8 cellular contexts compared by ENCODE assay signal in the genomic region with DNA sequence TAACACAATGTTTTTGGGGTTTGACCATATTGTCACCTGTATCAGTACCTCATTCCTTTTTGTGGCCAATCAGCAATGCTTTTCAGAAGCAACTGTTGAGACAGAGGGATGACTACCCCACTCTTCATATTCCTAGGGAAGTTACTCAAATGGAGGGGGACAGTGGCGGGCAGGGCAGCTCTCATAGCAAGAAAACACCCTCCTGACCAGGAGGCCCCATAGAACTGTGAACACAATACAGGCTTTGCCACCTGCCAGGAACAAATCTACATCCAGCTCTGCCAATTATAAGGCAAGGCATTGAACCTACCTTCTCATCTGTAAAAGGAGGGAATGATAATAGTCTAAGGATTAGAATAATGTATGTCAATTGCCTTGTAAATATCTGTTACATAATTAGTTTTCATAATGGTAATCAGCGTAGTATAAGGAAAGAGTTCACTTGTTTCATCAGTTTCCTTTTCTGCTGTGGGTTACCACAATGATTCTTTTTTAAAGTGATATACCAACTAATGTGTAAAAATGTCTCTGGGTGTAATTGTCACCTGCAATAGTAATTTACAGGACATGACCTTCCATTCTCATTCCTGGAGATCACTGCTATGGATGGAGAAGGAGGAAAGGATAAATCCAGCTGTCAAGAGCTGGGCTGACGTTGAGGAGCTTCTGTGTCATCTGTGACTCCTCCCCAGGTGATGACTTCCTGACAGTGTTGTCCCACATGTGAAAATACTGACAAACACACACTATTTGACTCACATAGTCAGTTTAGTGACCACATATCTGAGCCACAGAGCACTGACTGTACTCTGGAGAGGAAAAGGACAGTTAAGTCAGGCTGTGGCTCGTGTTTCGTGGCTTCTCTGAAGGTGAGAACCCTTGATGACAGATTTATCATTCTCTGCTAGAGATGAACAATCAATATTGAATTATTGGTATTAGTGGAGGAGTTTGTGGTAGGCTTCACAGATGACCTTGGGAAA. TPM values are rescaled to one million over a fixed set of nuclear protein-coding genes. Genes with fewer than 3 reads are reported as not detected.
DNase-seq lines count a peak whose midpoint lies in the region; ATAC-seq, FAIRE-seq and TF ChIP-seq lines count a peak whose summit lies in the region.

No MANE protein-coding gene starts in this region.

- intact Hi-C loops in head of caudate nucleus (cut with DNase I): no loop called here

- no peak overlapping the region for H3K27ac ChIP-seq in GM23338 (ENCODE audit: low read depth)

- H3K36me3 ChIP-seq in GM23338 (ENCODE audit: insufficient read depth) (no peaks in the 10 kb centered on the region), bronchial epithelial cell (ENCODE audit: control insufficient read depth, insufficient read depth, low read length) (no peaks in the 10 kb centered on the region)

- DNase-seq in GM13976 (ENCODE audit: low spot score) (peak; percentile 67), GM23338 (ENCODE audit: low spot score) (no peak), T follicular helper cell (ENCODE audit: low read depth) (peak; percentile 15), bronchial epithelial cell (ENCODE audit: low read depth) (peak; percentile 41), Ammon's horn (ENCODE audit: low spot score) (no peak), head of caudate nucleus (no peak)
- peak; percentile 18 for DNase-seq in stimulated activated CD8-positive, alpha-beta memory T cell treated with anti-CD3 and anti-CD28 coated beads, Interleukin-7, amount 100 ng/mL, for 1 hour (ENCODE audit: low read depth in 2 of 2)

- H3K9me2 ChIP-seq in GM23338 (ENCODE audit: insufficient read depth): no peaks in the 10 kb centered on the region; the same call in 1 of the 2 replicates

- ATAC-seq in GM23338 (peak; percentile 27), SK-N-SH treated with all-trans-retinoic acid at 6 μM for 48 hours (no peak)

- H4K20me1 ChIP-seq in GM23338 (replicated peaks; ENCODE audit: insufficient read depth): no peaks in the 10 kb centered on the region

- H3K9me3 Mint-ChIP-seq in GM23338: no peaks in the 10 kb centered on the region

- FAIRE-seq in bronchial epithelial cell (lab: Jason Lieb, UNC): peak; percentile 83

- H3K4me1 Mint-ChIP-seq in GM23338: peaks cover 51% of the 10 kb centered on the region

- no peaks in the 10 kb centered on the region for H3K79me2 ChIP-seq in GM23338 (replicated peaks; ENCODE audit: insufficient read depth)

- in situ Hi-C loops in GM13976 (cut with MboI; ENCODE audit: low sequenced_read_pairs, unreplicated experiment): no loop called here

- H3K4me1 ChIP-seq in GM23338 (ENCODE audit: insufficient read depth): peaks cover 33% of the 10 kb centered on the region

- no peak for TF ChIP-seq CTCF in GM13976 (IDR thresholded peaks at IDR 0.05; ENCODE audit: borderline replicate concordance, control extremely low read depth, extremely low read depth, insufficient read depth, missing control alignments)
- no peak for TF ChIP-seq CTCF in GM23338 (conservative IDR thresholded peaks at IDR 0.05; ENCODE audit: low read depth in 2 of 2)
- no peak for TF ChIP-seq CTCF in bronchial epithelial cell (IDR thresholded peaks at IDR 0.05; ENCODE audit: insufficient read depth, low read length, severe bottlenecking)

- H3K27me3 Mint-ChIP-seq in GM23338 (ENCODE audit: insufficient read depth, low read depth, poor library complexity): peaks cover 4% of the 10 kb centered on the region

- H3K27ac Mint-ChIP-seq in GM23338: no peak overlapping the region

- peaks cover 3% of the 10 kb centered on the region; the same call in 1 of the 2 replicates for H3F3A ChIP-seq in GM23338 (replicated peaks; ENCODE audit: low read depth)

- no peak overlapping the region; the same call in 1 of the 2 replicates for H3K4me2 ChIP-seq in GM23338

- H2AFZ ChIP-seq in GM23338: no peak overlapping the region

- no peaks in the 10 kb centered on the region for H3K36me3 Mint-ChIP-seq in GM23338 (ENCODE audit: low read depth)

- H3K27me3 ChIP-seq in GM23338 (ENCODE audit: insufficient read depth): no peaks in the 10 kb centered on the region
- peaks cover 1% of the 10 kb centered on the region for H3K27me3 ChIP-seq in bronchial epithelial cell (ENCODE audit: control insufficient read depth, insufficient read depth, low read length)

- H3K4me3 ChIP-seq in GM23338 (no peak overlapping the region), bronchial epithelial cell (ENCODE audit: low read depth, low read length) (no peak overlapping the region)

- H3K4me3 Mint-ChIP-seq in GM23338: no peak overlapping the region

TF ChIP-seq in SK-N-SH treated with all-trans-retinoic acid at 6 μM for 48 hours, 23 proteins besides CTCF, POLR2A, EP300 and RAD21:
- TF ChIP-seq SNAI2 (CRISPR knock-in tag; IDR thresholded peaks at IDR 0.05): no peak
- TF ChIP-seq ZNF565 (CRISPR knock-in tag; conservative IDR thresholded peaks at IDR 0.05; ENCODE audit: low read depth): no peak
- no peak for TF ChIP-seq ZC3H10 (CRISPR knock-in tag; IDR thresholded peaks at IDR 0.05)
- no peak for TF ChIP-seq ZFP3 (CRISPR knock-in tag; IDR thresholded peaks at IDR 0.05)
- no peak for TF ChIP-seq ISL1 (CRISPR knock-in tag; IDR thresholded peaks at IDR 0.05)
- TF ChIP-seq, protein P1, sequence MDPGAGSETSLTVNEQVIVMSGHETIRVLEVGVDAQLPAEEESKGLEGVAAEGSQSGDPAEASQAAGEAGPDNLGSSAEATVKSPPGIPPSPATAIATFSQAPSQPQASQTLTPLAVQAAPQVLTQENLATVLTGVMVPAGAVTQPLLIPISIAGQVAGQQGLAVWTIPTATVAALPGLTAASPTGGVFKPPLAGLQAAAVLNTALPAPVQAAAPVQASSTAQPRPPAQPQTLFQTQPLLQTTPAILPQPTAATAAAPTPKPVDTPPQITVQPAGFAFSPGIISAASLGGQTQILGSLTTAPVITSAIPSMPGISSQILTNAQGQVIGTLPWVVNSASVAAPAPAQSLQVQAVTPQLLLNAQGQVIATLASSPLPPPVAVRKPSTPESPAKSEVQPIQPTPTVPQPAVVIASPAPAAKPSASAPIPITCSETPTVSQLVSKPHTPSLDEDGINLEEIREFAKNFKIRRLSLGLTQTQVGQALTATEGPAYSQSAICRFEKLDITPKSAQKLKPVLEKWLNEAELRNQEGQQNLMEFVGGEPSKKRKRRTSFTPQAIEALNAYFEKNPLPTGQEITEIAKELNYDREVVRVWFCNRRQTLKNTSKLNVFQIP (CRISPR knock-in tag; IDR thresholded peaks at IDR 0.05; ENCODE audit: borderline replicate concordance, low read depth): no peak
- TF ChIP-seq ZFP30 (CRISPR knock-in tag; IDR thresholded peaks at IDR 0.05): no peak
- TF ChIP-seq, protein P2, sequence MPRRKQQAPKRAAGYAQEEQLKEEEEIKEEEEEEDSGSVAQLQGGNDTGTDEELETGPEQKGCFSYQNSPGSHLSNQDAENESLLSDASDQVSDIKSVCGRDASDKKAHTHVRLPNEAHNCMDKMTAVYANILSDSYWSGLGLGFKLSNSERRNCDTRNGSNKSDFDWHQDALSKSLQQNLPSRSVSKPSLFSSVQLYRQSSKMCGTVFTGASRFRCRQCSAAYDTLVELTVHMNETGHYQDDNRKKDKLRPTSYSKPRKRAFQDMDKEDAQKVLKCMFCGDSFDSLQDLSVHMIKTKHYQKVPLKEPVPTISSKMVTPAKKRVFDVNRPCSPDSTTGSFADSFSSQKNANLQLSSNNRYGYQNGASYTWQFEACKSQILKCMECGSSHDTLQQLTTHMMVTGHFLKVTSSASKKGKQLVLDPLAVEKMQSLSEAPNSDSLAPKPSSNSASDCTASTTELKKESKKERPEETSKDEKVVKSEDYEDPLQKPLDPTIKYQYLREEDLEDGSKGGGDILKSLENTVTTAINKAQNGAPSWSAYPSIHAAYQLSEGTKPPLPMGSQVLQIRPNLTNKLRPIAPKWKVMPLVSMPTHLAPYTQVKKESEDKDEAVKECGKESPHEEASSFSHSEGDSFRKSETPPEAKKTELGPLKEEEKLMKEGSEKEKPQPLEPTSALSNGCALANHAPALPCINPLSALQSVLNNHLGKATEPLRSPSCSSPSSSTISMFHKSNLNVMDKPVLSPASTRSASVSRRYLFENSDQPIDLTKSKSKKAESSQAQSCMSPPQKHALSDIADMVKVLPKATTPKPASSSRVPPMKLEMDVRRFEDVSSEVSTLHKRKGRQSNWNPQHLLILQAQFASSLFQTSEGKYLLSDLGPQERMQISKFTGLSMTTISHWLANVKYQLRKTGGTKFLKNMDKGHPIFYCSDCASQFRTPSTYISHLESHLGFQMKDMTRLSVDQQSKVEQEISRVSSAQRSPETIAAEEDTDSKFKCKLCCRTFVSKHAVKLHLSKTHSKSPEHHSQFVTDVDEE (CRISPR knock-in tag; IDR thresholded peaks at IDR 0.05): no peak
- no peak for TF ChIP-seq CSDC2 (CRISPR knock-in tag; IDR thresholded peaks at IDR 0.05)
- no peak for TF ChIP-seq ZNF70 (CRISPR knock-in tag; IDR thresholded peaks at IDR 0.05)
- TF ChIP-seq PPARA (CRISPR knock-in tag; IDR thresholded peaks at IDR 0.05; ENCODE audit: borderline replicate concordance): no peak
- TF ChIP-seq ZNF8 (CRISPR knock-in tag; IDR thresholded peaks at IDR 0.05): no peak

RNA-seq across cellular contexts. Expression of gene ALPK2, which starts 13.4 kb away (rescaled TPM):
- total RNA-seq in GM23338 (2014; rRNA removed; shearing (Covaris generic)): 0.03 and 1.4 TPM in 2 replicates
- polyA plus RNA-seq in GM23338 (2016; fragmentation: Nextera tagmentation; extraction: Ambion mirVana): 0.14 and 0.23 TPM in 2 replicates
- 0.26 TPM in 1 of 2 replicates, not detected in the other for total RNA-seq in bronchial epithelial cell

RNA-seq across cellular contexts. Expression of gene MALT1, which starts 55.8 kb away (rescaled TPM):
- 16.3 and 18.8 TPM in 2 replicates for total RNA-seq in GM23338 (2014; rRNA removed; shearing (Covaris generic))
- polyA plus RNA-seq in GM23338 (2016; fragmentation: Nextera tagmentation; extraction: Ambion mirVana): 5.2 and 5.4 TPM in 2 replicates
- total RNA-seq in bronchial epithelial cell: 62.4 and 64.6 TPM in 2 replicates

Comparison
In these comparisons a context has a peak if more than half of its experiments do, and no peak if none do; other contexts are left out.
1. DNase-seq: peak in GM13976 (single experiment), T follicular helper cell (single experiment), bronchial epithelial cell (single experiment) and stimulated activated CD8-positive, alpha-beta memory T cell treated with anti-CD3 and anti-CD28 coated beads, Interleukin-7, amount 100 ng/mL, for 1 hour (2 of 2); none in GM23338 (single experiment), Ammon's horn (single experiment) and head of caudate nucleus (0 of 42).